8 cellular contexts compared by ENCODE assay signal in genomic region chr2:30702694-30703093, GRCh38.
"Had no signal": no experiment of that assay in that cellular context is flagged by ENCODE, and none has a peak within 500 bp of the region (broad histone marks: within the 10 kb centered on the region; RNA-seq: fewer than 3 reads in every experiment).

No MANE protein-coding gene starts in this region.

- H3K36me3 ChIP-seq: suprapubic skin had no signal

- H3K27ac ChIP-seq: suprapubic skin had no signal

- DNase-seq: activated CD8-positive, alpha-beta memory T cell treated with anti-CD3 and anti-CD28 coated beads, Interleukin-2, amount 10 ng/mL, durations not matched to agents 7 days and 5 days; activated T-cell treated with anti-CD3 and anti-CD28 coated beads, Interleukin-2, amount 50 U/mL, for 48 hours; kidney; stimulated activated CD4-positive, alpha-beta T cell treated with anti-CD3 and anti-CD28 coated beads, Interleukin-4, amount 100 ng/mL, for 1 hour; stimulated activated CD8-positive, alpha-beta memory T cell treated with anti-CD3 and anti-CD28 coated beads, Interleukin-4, amount 100 ng/mL, for 48 hours; stimulated activated naive CD8-positive, alpha-beta T cell treated with anti-CD3 and anti-CD28 coated beads, Interleukin-15, Interleukin-2, amounts not matched to agents 100 U/mL and 50 U/mL, for 24 hours had no signal

- H3K4me3 ChIP-seq: suprapubic skin had no signal

- ATAC-seq: activated CD4-positive, CD25-positive, alpha-beta regulatory T cell treated with anti-CD3 and anti-CD28 coated beads, Interleukin-2, amount 50 U/mL, for 24 hours; activated CD8-positive, alpha-beta memory T cell treated with anti-CD3 and anti-CD28 coated beads, Interleukin-2, amount 10 ng/mL, durations not matched to agents 7 days and 5 days; stimulated activated naive CD8-positive, alpha-beta T cell treated with anti-CD3 and anti-CD28 coated beads, Interleukin-15, Interleukin-2, amounts not matched to agents 100 U/mL and 50 U/mL, for 24 hours had no signal

- H3K4me1 ChIP-seq: suprapubic skin had no signal

- H3K27me3 ChIP-seq: suprapubic skin had no signal
